Comparison of ENCODE assay signal across 1 cellular context in the genomic region with DNA sequence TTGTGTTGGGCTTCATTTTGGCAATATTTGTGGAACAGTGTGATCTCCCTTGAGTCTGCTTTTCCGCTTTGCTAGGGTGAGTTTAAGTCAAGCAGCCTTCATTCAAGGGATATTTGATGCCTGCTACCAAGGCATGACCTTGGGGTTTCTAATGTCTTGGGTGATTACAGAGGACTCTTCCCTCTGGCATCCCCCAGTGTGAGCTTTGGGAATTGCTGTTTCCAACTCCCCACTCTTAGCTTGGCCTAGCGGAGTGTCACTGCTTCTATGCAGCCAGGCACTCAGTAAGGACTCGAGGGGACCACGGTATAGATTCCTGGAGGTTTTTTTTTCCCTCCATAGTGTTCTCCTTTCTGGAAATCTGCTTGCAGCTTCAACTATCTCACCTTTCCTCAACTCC.
A peak's percentile ranks its signal among the peaks of the same experiment; 100 is the strongest.
TF ChIP-seq lines count a peak whose summit lies in the region.

No MANE protein-coding gene starts in this region.

TF ChIP-seq in K562, 482 proteins besides CTCF, POLR2A, EP300 and RAD21 (continued from another document):
- TF ChIP-seq KLF16 (IDR thresholded peaks at IDR 0.05), result 0 out of 2 replicates have a peak, but pooled peaks have one; percentile 9
TF ChIP-seq in K562: peak in this region for 2.
